ENCODE assay signal across 8 cellular contexts in the genomic region with DNA sequence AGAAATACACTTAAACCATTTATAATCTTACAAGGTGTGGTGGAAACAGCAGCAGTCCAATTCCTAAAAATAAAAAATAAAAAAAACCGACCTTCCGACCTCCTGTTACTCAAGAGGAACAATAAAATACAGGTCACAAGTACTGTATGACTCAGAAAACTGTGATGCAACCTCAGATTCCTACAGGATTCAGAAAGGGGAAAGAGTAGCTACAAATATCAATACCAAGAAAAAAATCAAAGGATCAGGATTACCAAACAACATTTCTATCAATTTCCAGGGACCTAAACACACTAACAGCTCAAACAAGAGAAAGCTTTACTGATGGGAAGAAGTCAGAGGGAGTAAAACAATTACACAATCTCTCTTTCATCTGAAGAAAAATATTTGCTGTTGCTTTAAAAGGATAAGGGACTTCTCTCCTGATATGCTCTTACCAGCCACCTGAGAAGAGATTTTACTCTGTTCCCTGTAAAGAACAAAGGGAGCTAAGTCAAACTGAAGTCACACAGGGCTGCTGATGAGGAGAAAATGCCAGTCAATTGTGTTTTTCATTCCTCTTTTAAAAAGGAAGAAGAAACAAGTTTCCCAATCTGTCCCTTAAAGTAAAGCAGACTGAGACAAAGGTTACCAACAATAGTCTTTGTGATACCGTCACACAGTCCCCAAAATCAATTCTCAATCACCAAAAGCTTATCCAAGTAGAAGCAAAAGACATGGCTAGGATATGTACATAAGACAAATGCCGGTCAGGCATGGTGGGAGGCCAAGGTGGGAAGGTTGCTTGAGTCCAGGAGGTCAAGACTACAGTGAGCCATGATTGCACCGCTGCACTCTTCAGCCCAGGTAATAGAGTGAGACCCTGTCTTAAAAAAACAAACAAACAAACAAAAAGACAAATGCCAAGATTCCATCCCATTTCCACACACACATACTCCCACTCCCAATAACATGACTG. TPM values are rescaled to one million over a fixed set of nuclear protein-coding genes. Genes with fewer than 3 reads are reported as not detected.
DNase-seq lines count a peak whose midpoint lies in the region; ATAC-seq and TF ChIP-seq lines count a peak whose summit lies in the region.

No MANE protein-coding gene starts in this region.

- H4K20me1 ChIP-seq in GM23338 (replicated peaks; ENCODE audit: insufficient read depth): peaks cover 3% of the 10 kb centered on the region; the same call in 1 of the 2 replicates

- no peak for TF ChIP-seq CTCF in GM23338 (conservative IDR thresholded peaks at IDR 0.05; ENCODE audit: low read depth in 2 of 2)
- no peak for TF ChIP-seq CTCF in Peyer's patch (IDR thresholded peaks at IDR 0.05)
- no peak for TF ChIP-seq CTCF in neutrophil (IDR thresholded peaks at IDR 0.05)

- no peak overlapping the region for H2BK12ac ChIP-seq in neuronal stem cell (ENCODE audit: low read length)

- peaks cover 19% of the 10 kb centered on the region for H3K4me1 Mint-ChIP-seq in GM23338

- no peak overlapping the region for H2AK5ac ChIP-seq in neuronal stem cell (ENCODE audit: low read depth, low read length)

- H2BK15ac ChIP-seq in neuronal stem cell (ENCODE audit: low read length): no peak overlapping the region

- no peaks in the 10 kb centered on the region for H3K9me3 Mint-ChIP-seq in GM23338

- no peak overlapping the region for H4K8ac ChIP-seq in neuronal stem cell (ENCODE audit: low read depth, low read length)

- peaks cover 4% of the 10 kb centered on the region for H3K27me3 Mint-ChIP-seq in GM23338 (ENCODE audit: insufficient read depth, low read depth, poor library complexity)

- H3K23ac ChIP-seq in neuronal stem cell (ENCODE audit: low read depth, low read length, poor library complexity): no peak overlapping the region

- no peak overlapping the region for H3K14ac ChIP-seq in neuronal stem cell (ENCODE audit: low read length)

- H3K27me3 ChIP-seq in GM23338 (ENCODE audit: insufficient read depth) (no peaks in the 10 kb centered on the region), Peyer's patch (no peaks in the 10 kb centered on the region), neutrophil (no peaks in the 10 kb centered on the region), neuronal stem cell (ENCODE audit: control insufficient read depth in 3 of 3, insufficient read depth in 3 of 3, low read depth in 1 of 3, low read length in 3 of 3) (no peaks in the 10 kb centered on the region)

- no peak overlapping the region for H3K4ac ChIP-seq in neuronal stem cell (ENCODE audit: low read length)

- no peaks in the 10 kb centered on the region for H3F3A ChIP-seq in GM23338 (replicated peaks; ENCODE audit: low read depth)

- no peak overlapping the region for H2BK120ac ChIP-seq in neuronal stem cell (ENCODE audit: low read depth, low read length)

- H3K9me3 ChIP-seq in Peyer's patch (no peaks in the 10 kb centered on the region), neutrophil (no peaks in the 10 kb centered on the region), neuronal stem cell (replicated peaks in 1 of 2; ENCODE audit: control insufficient read depth in 2 of 2, insufficient read depth in 1 of 2, low read depth in 1 of 2, low read length in 2 of 2) (peaks cover 0 to 2% of the 10 kb centered on the region in 2 donors)

- no CpG with 5 or more reads among the region's 5 CpGs for WGBS in neuronal stem cell (ENCODE audit: extremely low coverage in 2 of 2, insufficient read length in 2 of 2, insufficient replicate concordance in 1 of 2), 2 donors

- H3K36me3 Mint-ChIP-seq in GM23338 (ENCODE audit: low read depth): no peaks in the 10 kb centered on the region

- no peak overlapping the region for H3K4me3 ChIP-seq in GM23338
- no peak overlapping the region for H3K4me3 ChIP-seq in Peyer's patch
- no peak overlapping the region for H3K4me3 ChIP-seq in neutrophil (ENCODE audit: low read depth in 1 of 2, low read length in 1 of 2)
- H3K4me3 ChIP-seq in neuronal stem cell (ENCODE audit: low read length in 2 of 2): no peak overlapping the region

- DNase-seq in GM23338 (ENCODE audit: low spot score) (peak; percentile 31), Peyer's patch (no peak), neuronal stem cell (ENCODE audit: low spot score) (no peak), NCI-H69 (lab: John Stamatoyannopoulos, UW) (no peak), NCI-H1092 (lab: John Stamatoyannopoulos, UW) (no peak)
- DNase-seq in stimulated activated CD4-positive, alpha-beta T cell treated with anti-CD3 and anti-CD28 coated beads, Interleukin-12 subunit alpha, Interleukin-12 subunit beta, amount 100 ng/mL, for 4 hours: no peak

- H3K36me3 ChIP-seq in GM23338 (ENCODE audit: insufficient read depth) (no peaks in the 10 kb centered on the region), Peyer's patch (no peaks in the 10 kb centered on the region), neutrophil (no peaks in the 10 kb centered on the region), neuronal stem cell (replicated peaks in 1 of 2; ENCODE audit: control insufficient read depth in 2 of 2, insufficient read depth in 2 of 2, low read length in 2 of 2) (no peaks in the 10 kb centered on the region)

- H3K27ac Mint-ChIP-seq in GM23338: peak overlapping the region; percentile 94

- H2BK5ac ChIP-seq in neuronal stem cell (ENCODE audit: low read length): no peak overlapping the region

- H3K79me1 ChIP-seq in neuronal stem cell (ENCODE audit: low read depth, low read length): peaks cover 3% of the 10 kb centered on the region

- H3K27ac ChIP-seq in GM23338 (ENCODE audit: low read depth) (peak overlapping the region; percentile 64), Peyer's patch (peak overlapping the region in 3 of 4 donors; percentile 39 to 73 (median 72)), neutrophil (peak overlapping the region; percentile 67), neuronal stem cell (replicated peaks; ENCODE audit: low read length) (no peak overlapping the region)

- H3K4me1 ChIP-seq in GM23338 (ENCODE audit: insufficient read depth) (no peaks in the 10 kb centered on the region), Peyer's patch (peaks cover 0 to 38% (median 11%) of the 10 kb centered on the region in 4 donors), neutrophil (ENCODE audit: control insufficient read depth in 1 of 2, insufficient read depth in 1 of 2, low read depth in 1 of 2, low read length in 1 of 2) (peaks cover 19 to 22% of the 10 kb centered on the region in 2 experiments), neuronal stem cell (ENCODE audit: control insufficient read depth in 2 of 2, insufficient read depth in 1 of 2, low read depth in 1 of 2, low read length in 2 of 2) (peaks cover 3 to 5% of the 10 kb centered on the region in 2 donors)

- 0 out of 2 replicates have a peak overlapping the region, but pooled peaks have one; percentile 27 for H3K4me2 ChIP-seq in GM23338
- H3K4me2 ChIP-seq in neuronal stem cell (ENCODE audit: insufficient read depth, low read length, poor library complexity, severe bottlenecking): no peak overlapping the region

- no peak overlapping the region for H3K4me3 Mint-ChIP-seq in GM23338

- no peak for TF ChIP-seq POLR2A in Peyer's patch (IDR thresholded peaks at IDR 0.05)

- ATAC-seq in GM23338: peak; percentile 78
- ATAC-seq in esophagus mucosa: peak; percentile 81

- H3K18ac ChIP-seq in neuronal stem cell (ENCODE audit: low read length): no peak overlapping the region

- no peak overlapping the region for H3K9ac ChIP-seq in neuronal stem cell (ENCODE audit: low read depth, low read length, poor library complexity)

- no peaks in the 10 kb centered on the region for H3K9me2 ChIP-seq in GM23338 (ENCODE audit: insufficient read depth)

- H3K79me2 ChIP-seq in GM23338 (replicated peaks; ENCODE audit: insufficient read depth): peaks cover 98% of the 10 kb centered on the region

- H2AFZ ChIP-seq in GM23338 (no peak overlapping the region), neuronal stem cell (ENCODE audit: low read length) (no peak overlapping the region)

- no peak overlapping the region for H4K91ac ChIP-seq in neuronal stem cell (ENCODE audit: low read depth, low read length, poor library complexity)

RNA-seq across cellular contexts. Expression of a gene that starts 39.3 kb away (rescaled TPM):
- total RNA-seq in GM23338 (2014; rRNA removed; shearing (Covaris generic)): 34.8 and 42.2 TPM in 2 replicates
- 8.3 and 8.9 TPM in 2 replicates for polyA plus RNA-seq in GM23338 (2016; fragmentation: Nextera tagmentation; extraction: Ambion mirVana)
- total RNA-seq in Peyer's patch (10 to 100 TPM; 28.9 to 61.6 (median 41.6) TPM), esophagus mucosa (16.8 TPM)
- polyA plus RNA-seq in neuronal stem cell (2013, experiment 1 of 2): 9.9 TPM
- polyA plus RNA-seq in neuronal stem cell (2013, experiment 2 of 2): 9.1 TPM
